24 cellular contexts compared by ENCODE assay signal in genomic region chr16:86220552-86220951, GRCh38.
"Had no signal": no experiment of that assay in that cellular context is flagged by ENCODE, and none has a peak within 500 bp of the region (broad histone marks: within the 10 kb centered on the region; RNA-seq: fewer than 3 reads in every experiment).

No MANE protein-coding gene starts in this region.

- DNase-seq: activated CD4-positive, alpha-beta T cell treated with anti-CD3 and anti-CD28 coated beads, Interleukin-2, amount 50 U/mL, for 1 hour; activated CD8-positive, alpha-beta memory T cell treated with anti-CD3 and anti-CD28 coated beads, Interleukin-2, amount 50 U/mL, for 4 hours; activated naive CD4-positive, alpha-beta T cell treated with anti-CD3 and anti-CD28 coated beads for 36 hours; activated naive CD8-positive, alpha-beta T cell treated with anti-CD3 and anti-CD28 coated beads, Interleukin-2, amount 50 U/mL, for 24 hours; activated T-cell treated with anti-CD3 and anti-CD28 coated beads, Interleukin-2, amount 50 U/mL, for 4 hours; cerebellar nuclear complex; effector memory CD4-positive, alpha-beta T cell; glutamatergic neuron; hypothalamus; midbrain; occipital lobe; retina; stimulated activated CD4-positive, alpha-beta T cell treated with anti-CD3 and anti-CD28 coated beads, Interleukin-12 subunit alpha, Interleukin-12 subunit beta, amount 100 ng/mL, for 4 hours; stimulated activated CD4-positive, alpha-beta T cell treated with anti-CD3 and anti-CD28 coated beads, Interleukin-1b, Interleukin-23, amount 100 ng/mL, for 48 hours; stimulated activated CD8-positive, alpha-beta memory T cell treated with anti-CD3 and anti-CD28 coated beads, Interleukin-4, amount 100 ng/mL, for 48 hours; stimulated activated naive CD4-positive, alpha-beta T cell treated with Interleukin-2 at 50 U/mL for 16 hours; T-helper 1 cell; T1000 had no signal

- ATAC-seq: activated CD4-positive, CD25-positive, alpha-beta regulatory T cell treated with anti-CD3 and anti-CD28 coated beads, Interleukin-2, amount 50 U/mL, for 24 hours; activated naive CD8-positive, alpha-beta T cell treated with anti-CD3 and anti-CD28 coated beads, Interleukin-2, amount 50 U/mL, for 24 hours; activated T-cell treated with anti-CD3 and anti-CD28 coated beads, Interleukin-2, amount 50 U/mL, for 4 hours; SK-N-SH treated with all-trans-retinoic acid at 6 μM for 48 hours had no signal

- H3K27ac ChIP-seq: epithelial cell of prostate, vagina had no signal

- H3K27me3 ChIP-seq: vagina had no signal

- H3K36me3 ChIP-seq: tibial nerve, vagina had no signal

- H3K9me3 ChIP-seq: tibial nerve, vagina had no signal

- H3K4me3 ChIP-seq: lung, tibial nerve, vagina had no signal
